8 cellular contexts compared by ENCODE assay signal in the genomic region with DNA sequence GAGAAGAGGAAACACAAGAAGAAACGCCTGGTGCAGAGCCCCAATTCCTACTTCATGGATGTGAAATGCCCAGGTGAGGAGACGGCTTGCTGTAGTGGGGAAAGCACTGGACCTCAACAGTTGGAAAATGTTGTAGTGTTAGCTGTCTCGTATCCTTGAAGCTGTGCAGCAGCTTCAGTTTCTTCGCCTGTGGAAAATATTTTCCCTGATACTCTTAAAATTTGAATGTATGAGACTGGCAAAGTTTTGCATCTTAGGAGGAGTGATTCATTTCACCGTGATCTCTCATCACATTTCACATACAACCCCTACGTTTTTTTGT. TPM values are rescaled to one million over a fixed set of nuclear protein-coding genes. Genes with fewer than 3 reads are reported as not detected.
DNase-seq lines count a peak whose midpoint lies in the region; ATAC-seq and TF ChIP-seq lines count a peak whose summit lies in the region.

No MANE protein-coding gene starts in this region.

- no peak overlapping the region for H3K56ac ChIP-seq in H9 (ENCODE audit: insufficient read length, low read depth, low read length)

- H4K8ac ChIP-seq in H9 (replicated peaks; ENCODE audit: insufficient read length, low read depth, low read length): no peak overlapping the region

- peaks cover 4% of the 10 kb centered on the region for H3K79me1 ChIP-seq in H9 (ENCODE audit: insufficient read depth, low read depth, low read length, poor library complexity, severe bottlenecking)

- no peak overlapping the region for H2BK5ac ChIP-seq in H9 (ENCODE audit: insufficient read length, low read length)

- H3K4me2 ChIP-seq in H9 (ENCODE audit: insufficient read depth, insufficient read length, low read length) (peak overlapping the region; percentile 91), skeletal muscle satellite cell (ENCODE audit: low read length) (peak overlapping the region; percentile 93)

- H2BK12ac ChIP-seq in H9 (ENCODE audit: insufficient read length, low read depth, low read length): no peak overlapping the region

- H4K91ac ChIP-seq in H9 (ENCODE audit: insufficient read length, low read depth, low read length): no peak overlapping the region

- H3K4me1 ChIP-seq in H9 (ENCODE audit: insufficient read depth, low read length): no peaks in the 10 kb centered on the region
- H3K4me1 ChIP-seq in right cardiac atrium (ENCODE audit: control insufficient read depth, insufficient read depth, low read length): no peaks in the 10 kb centered on the region
- peaks cover 17% of the 10 kb centered on the region for H3K4me1 ChIP-seq in skeletal muscle satellite cell (ENCODE audit: control insufficient read depth, insufficient read depth, low read length)

- POLR2A ChIA-PET in activated CD8-positive, alpha-beta T cell treated with anti-CD3 and anti-CD28 coated beads for 36 hours (lab: Charles Lee): interaction anchor here (0.6 to 12.7 kb wide), 27 partner anchors 11 to 424 kb away, joined by 3 to 237 read pairs (median 7); partner anchors contain the start of genes CREB3L4, CRTC2, DENND4B and GATAD2B

- H3T11ph ChIP-seq in H9 (ENCODE audit: low read length): no peak overlapping the region

- no peak for TF ChIP-seq CTCF in H9 (conservative IDR thresholded peaks at IDR 0.05)
- no peak for TF ChIP-seq CTCF in activated CD8-positive, alpha-beta T cell treated with anti-CD3 and anti-CD28 coated beads for 36 hours (IDR thresholded peaks at IDR 0.05)

- no peak overlapping the region for H2AFZ ChIP-seq in H9 (ENCODE audit: low read length)

- H3K14ac ChIP-seq in H9 (ENCODE audit: insufficient read depth, low read length): peak overlapping the region; percentile 51; the same call in 1 of the 2 replicates

- TF ChIP-seq POLR2A in GM18505 (IDR thresholded peaks at IDR 0.05; ENCODE audit: borderline replicate concordance, extremely low read depth, insufficient read depth, insufficient read length): no peak

- H3K36me3 Mint-ChIP-seq in H9 (ENCODE audit: insufficient read depth in 1 of 3, low read depth in 3 of 3): peaks cover 38 to 51% (median 49%) of the 10 kb centered on the region in 3 experiments
- peaks cover 50% of the 10 kb centered on the region for H3K36me3 Mint-ChIP-seq in activated CD8-positive, alpha-beta T cell treated with anti-CD3 and anti-CD28 coated beads for 36 hours (ENCODE audit: low read depth)

- H2AK5ac ChIP-seq in H9 (ENCODE audit: insufficient read length, low read length): no peak overlapping the region

- H3K27me3 ChIP-seq in H9 (ENCODE audit: insufficient read depth, low read length) (no peaks in the 10 kb centered on the region), right cardiac atrium (ENCODE audit: control insufficient read depth, insufficient read depth) (no peaks in the 10 kb centered on the region), skeletal muscle satellite cell (ENCODE audit: control insufficient read depth, insufficient read depth, low read length) (no peaks in the 10 kb centered on the region)

- H3K4me1 Mint-ChIP-seq in H9: peaks cover 19 to 22% of the 10 kb centered on the region in 2 experiments
- peaks cover 25% of the 10 kb centered on the region for H3K4me1 Mint-ChIP-seq in activated CD8-positive, alpha-beta T cell treated with anti-CD3 and anti-CD28 coated beads for 36 hours (ENCODE audit: low read depth)

- H3K4me3 Mint-ChIP-seq in H9: peak overlapping the region; percentile 96 to 97
- H3K4me3 Mint-ChIP-seq in activated CD8-positive, alpha-beta T cell treated with anti-CD3 and anti-CD28 coated beads for 36 hours: peak overlapping the region; percentile 95

- DNase-seq in H9 (no peak), right cardiac atrium (no peak), HT-29 (ENCODE audit: low spot score) (no peak), COLO829 (ENCODE audit: low spot score) (no peak)
- no peak for DNase-seq in activated CD8-positive, alpha-beta T cell treated with anti-CD3 and anti-CD28 coated beads for 36 hours

- peak overlapping the region; percentile 99 for H3K9ac ChIP-seq in H9 (ENCODE audit: extremely low read depth, insufficient read length, low read length)
- H3K9ac ChIP-seq in skeletal muscle satellite cell (ENCODE audit: low read depth, low read length): peak overlapping the region; percentile 96

- H3K4me3 ChIP-seq in right cardiac atrium (ENCODE audit: low read length) (peak overlapping the region; percentile 71), skeletal muscle satellite cell (ENCODE audit: low read length) (peak overlapping the region; percentile 89)

- no peak overlapping the region for H2BK15ac ChIP-seq in H9 (ENCODE audit: low read depth, low read length)

- H3K9me3 ChIP-seq in H9 (ENCODE audit: control insufficient read depth, low read depth, low read length): no peaks in the 10 kb centered on the region
- no peaks in the 10 kb centered on the region for H3K9me3 ChIP-seq in right cardiac atrium (ENCODE audit: control insufficient read depth, low read length)
- H3K9me3 ChIP-seq in skeletal muscle satellite cell (replicated peaks; ENCODE audit: low read length): no peaks in the 10 kb centered on the region

- intact Hi-C loops in activated CD8-positive, alpha-beta T cell treated with anti-CD3 and anti-CD28 coated beads for 36 hours (cut with micrococcal nuclease): loop anchor here (2.0 to 10.0 kb wide), 3 partner anchors 34 to 274 kb away; partner anchors contain the start of gene NUP210L
- intact Hi-C loops in right cardiac atrium (cut with DNase I): no loop called here

- no peak overlapping the region for H3K18ac ChIP-seq in H9 (ENCODE audit: insufficient read length, low read depth, low read length)

- H3K27ac ChIP-seq in H9 (ENCODE audit: insufficient read length, low read depth, low read length) (peak overlapping the region; percentile 82), right cardiac atrium (ENCODE audit: low read length) (peak overlapping the region; percentile 96)

- no peaks in the 10 kb centered on the region for H4K20me1 ChIP-seq in H9 (ENCODE audit: control insufficient read depth, insufficient read depth, insufficient read length)

- peaks cover 4% of the 10 kb centered on the region for H3K23me2 ChIP-seq in H9 (ENCODE audit: insufficient read length, low read depth, low read length, poor library complexity, severe bottlenecking)

- WGBS in H9 (ENCODE audit: extremely low coverage, insufficient read length, low lambda C conversion rate): no CpG with 5 or more reads among the region's 6 CpGs
- 3% methylated on average over 6 of the region's 6 CpGs for WGBS in right cardiac atrium

- peaks cover 3% of the 10 kb centered on the region; the same call in 1 of the 2 replicates for H3K79me2 ChIP-seq in H9 (ENCODE audit: insufficient read depth, low read length)

- no peak overlapping the region for H4K5ac ChIP-seq in H9 (ENCODE audit: insufficient read length, low read depth, low read length)

- no peak overlapping the region for H3K23ac ChIP-seq in H9 (ENCODE audit: insufficient read length, low read depth, low read length)

- no peak overlapping the region for H2BK120ac ChIP-seq in H9 (ENCODE audit: low read depth, low read length, poor library complexity, severe bottlenecking)

- ATAC-seq in activated CD8-positive, alpha-beta T cell treated with anti-CD3 and anti-CD28 coated beads for 36 hours: no peak
- ATAC-seq in right cardiac atrium (no peak), GM18505 (IDR thresholded peaks at IDR 0.05; ENCODE audit: unreplicated experiment) (no peak), HG03342 (IDR thresholded peaks at IDR 0.05; ENCODE audit: unreplicated experiment) (no peak)

- no peak overlapping the region for H2BK20ac ChIP-seq in H9 (ENCODE audit: low read depth, low read length, poor library complexity, severe bottlenecking)

- H3K27ac Mint-ChIP-seq in H9: peak overlapping the region; percentile 99 to 100 (median 99)
- peak overlapping the region; percentile 98 for H3K27ac Mint-ChIP-seq in activated CD8-positive, alpha-beta T cell treated with anti-CD3 and anti-CD28 coated beads for 36 hours

- CTCF ChIA-PET in activated CD8-positive, alpha-beta T cell treated with anti-CD3 and anti-CD28 coated beads for 36 hours (lab: Charles Lee): interaction anchor here (1.0 to 2.2 kb wide), 8 partner anchors 14 to 344 kb away, joined by 3 to 7 read pairs (median 4); partner anchors contain the start of genes DENND4B, HAX1 and JTB

- peaks cover 0 to 3% of the 10 kb centered on the region in 2 experiments; a peak in 3 of 5 replicates for H3K9me3 Mint-ChIP-seq in H9
- peaks cover 2% of the 10 kb centered on the region for H3K9me3 Mint-ChIP-seq in activated CD8-positive, alpha-beta T cell treated with anti-CD3 and anti-CD28 coated beads for 36 hours

- peaks cover 2% of the 10 kb centered on the region; the same call in 1 of the 2 replicates for H3K27me3 Mint-ChIP-seq in H9 (ENCODE audit: low read depth)
- H3K27me3 Mint-ChIP-seq in activated CD8-positive, alpha-beta T cell treated with anti-CD3 and anti-CD28 coated beads for 36 hours: no peaks in the 10 kb centered on the region

- peaks cover 34% of the 10 kb centered on the region for H3K36me3 ChIP-seq in skeletal muscle satellite cell (ENCODE audit: insufficient read depth, low read length)

- no peak overlapping the region for H3K4ac ChIP-seq in H9 (ENCODE audit: low read depth, low read length)

RNA-seq across cellular contexts. Expression of gene RPS27, which starts 0.6 kb away (rescaled TPM):
- total RNA-seq in H9 (2021) (2,196 and 2,321 TPM in 2 replicates), right cardiac atrium (1,000 to 10,000 TPM; 1,034 to 1,449 (median 1,261) TPM)
- total RNA-seq in activated CD8-positive, alpha-beta T cell treated with anti-CD3 and anti-CD28 coated beads for 36 hours: 1,000 to 10,000 TPM; 1,638 to 1,644 TPM
- 5,589 TPM for polyA plus RNA-seq in right cardiac atrium
- 866 and 1,760 TPM in 2 replicates for total RNA-seq in skeletal muscle satellite cell (2012; rRNA removed)
- total RNA-seq in HT-29 (2014; rRNA removed; shearing (Covaris generic)): 2,063 and 2,282 TPM in 2 replicates

RNA-seq across cellular contexts. Expression of gene RAB13, which starts 5.0 kb away (rescaled TPM):
- total RNA-seq in H9 (2021) (122 and 130 TPM in 2 replicates), right cardiac atrium (10 to 100 TPM; 62.2 to 78.2 (median 69.5) TPM)
- total RNA-seq in activated CD8-positive, alpha-beta T cell treated with anti-CD3 and anti-CD28 coated beads for 36 hours: 10 to 100 TPM; 41.7 to 45.6 TPM
- polyA plus RNA-seq in right cardiac atrium: 103 TPM
- 76.6 and 80.2 TPM in 2 replicates for total RNA-seq in skeletal muscle satellite cell (2012; rRNA removed)
- total RNA-seq in HT-29 (2014; rRNA removed; shearing (Covaris generic)): 8.0 and 8.3 TPM in 2 replicates

RNA-seq across cellular contexts. Expression of gene JTB, which starts 13.6 kb away (rescaled TPM):
- 85.0 and 85.4 TPM in 2 replicates for total RNA-seq in H9 (2021)
- 100 to 1,000 TPM; 151 to 153 TPM for total RNA-seq in activated CD8-positive, alpha-beta T cell treated with anti-CD3 and anti-CD28 coated beads for 36 hours
- total RNA-seq in right cardiac atrium: 100 to 1,000 TPM in 2 of 4 donors, 10 to 100 TPM in 2; 92.1 to 108 (median 102) TPM
- 143 TPM for polyA plus RNA-seq in right cardiac atrium
- total RNA-seq in skeletal muscle satellite cell (2012; rRNA removed): 79.9 and 123 TPM in 2 replicates
- total RNA-seq in HT-29 (2014; rRNA removed; shearing (Covaris generic)): 281 and 318 TPM in 2 replicates

RNA-seq across cellular contexts. Expression of gene CREB3L4, which starts 23.4 kb away (rescaled TPM):
- total RNA-seq in H9 (2021): 27.6 and 27.7 TPM in 2 replicates
- 1 to 10 TPM; 8.3 to 8.8 TPM for total RNA-seq in activated CD8-positive, alpha-beta T cell treated with anti-CD3 and anti-CD28 coated beads for 36 hours
- 1 to 10 TPM; 4.3 to 6.0 (median 4.8) TPM for total RNA-seq in right cardiac atrium
- 6.0 TPM for polyA plus RNA-seq in right cardiac atrium
- total RNA-seq in skeletal muscle satellite cell (2012; rRNA removed): 5.0 and 7.1 TPM in 2 replicates
- 23.2 and 24.7 TPM in 2 replicates for total RNA-seq in HT-29 (2014; rRNA removed; shearing (Covaris generic))

RNA-seq across cellular contexts. Expression of gene SLC39A1, which starts 27.8 kb away (rescaled TPM):
- total RNA-seq in H9 (2021) (161 and 170 TPM in 2 replicates), right cardiac atrium (10 to 100 TPM; 61.2 to 71.4 (median 65.1) TPM)
- 10 to 100 TPM; 40.3 to 42.2 TPM for total RNA-seq in activated CD8-positive, alpha-beta T cell treated with anti-CD3 and anti-CD28 coated beads for 36 hours
- polyA plus RNA-seq in right cardiac atrium: 61.3 TPM
- total RNA-seq in skeletal muscle satellite cell (2012; rRNA removed): 68.4 and 71.9 TPM in 2 replicates
- total RNA-seq in HT-29 (2014; rRNA removed; shearing (Covaris generic)): 226 TPM in 2 replicates
